In the genomic region with DNA sequence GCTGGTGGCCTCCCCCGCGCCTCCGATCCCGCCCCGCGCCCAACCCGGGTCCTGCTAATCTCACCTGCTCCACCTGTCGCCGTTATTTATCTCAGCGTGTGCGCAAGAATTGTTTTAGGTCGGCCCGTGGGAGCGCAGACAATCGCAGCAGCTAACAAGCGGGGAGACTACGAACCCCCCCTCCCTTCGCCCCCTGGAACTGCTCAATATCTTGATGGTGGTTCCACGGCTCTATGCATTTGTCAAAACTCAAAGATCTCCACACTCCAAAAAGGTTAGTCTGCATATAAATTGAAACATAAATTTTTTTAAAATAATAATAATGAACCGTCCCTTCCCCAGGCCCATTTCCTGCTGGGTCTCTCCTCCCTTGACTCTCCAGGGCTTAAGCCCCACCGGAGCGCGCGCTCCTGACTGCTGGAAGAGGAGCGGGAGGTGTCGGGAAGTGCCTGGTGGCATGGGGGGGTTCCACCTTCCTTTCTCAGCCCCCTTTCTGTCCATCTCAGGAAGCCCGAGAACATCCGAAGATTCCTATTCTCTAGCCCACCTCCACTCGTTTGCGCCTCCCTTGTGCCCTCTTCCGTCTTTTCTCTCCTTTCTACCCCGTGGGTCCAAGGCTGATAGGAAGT, we compare ENCODE assay signal across 8 cellular contexts. TPM values are rescaled to one million over a fixed set of nuclear protein-coding genes. Genes with fewer than 3 reads are reported as not detected.
DNase-seq lines count a peak whose midpoint lies in the region; ATAC-seq and TF ChIP-seq lines count a peak whose summit lies in the region.

No MANE protein-coding gene starts in this region.

- no peaks in the 10 kb centered on the region for H3K9me3 ChIP-seq in SU-DHL-6 (ENCODE audit: insufficient read depth, low read length)

- DNase-seq in NCI-H345 (lab: John Stamatoyannopoulos, UW) (peak; percentile 84), NCI-H345 treated with DMSO at 0.1 percent for 48 hours (lab: John Stamatoyannopoulos, UW; ENCODE audit: unreplicated experiment) (no peak), osteocyte (ENCODE audit: extremely low spot score, unreplicated experiment) (peak; percentile 83), NCI-H774 (lab: John Stamatoyannopoulos, UW) (no peak), HCEC 1CT (no peak)
- peak; percentile 77 for DNase-seq in effector CD4-positive, alpha-beta T cell

- H3K9me3 Mint-ChIP-seq in osteocyte (ENCODE audit: unreplicated experiment) = no peaks in the 10 kb centered on the region

- H3K4me2 ChIP-seq in SU-DHL-6 (ENCODE audit: low read depth, low read length, poor library complexity, severe bottlenecking) = peak overlapping the region; percentile 94

- peak overlapping the region; percentile 60 for H3K9ac ChIP-seq in SU-DHL-6 (ENCODE audit: low read length)

- H3K27ac ChIP-seq in SU-DHL-6 (ENCODE audit: low read depth, low read length) = no peak overlapping the region

- H3K9me2 ChIP-seq in SU-DHL-6 (replicated peaks; ENCODE audit: insufficient read depth, low read length) = no peaks in the 10 kb centered on the region

- H3K4me3 Mint-ChIP-seq in osteocyte (ENCODE audit: unreplicated experiment) = peak overlapping the region; percentile 94

- H3K27me3 Mint-ChIP-seq in osteocyte (ENCODE audit: unreplicated experiment) = no peaks in the 10 kb centered on the region

- no peak overlapping the region for H3K27ac Mint-ChIP-seq in osteocyte (ENCODE audit: unreplicated experiment)

- no peaks in the 10 kb centered on the region for H3K27me3 ChIP-seq in SU-DHL-6 (ENCODE audit: low read length)

- no peak for ATAC-seq in HG03521 (IDR thresholded peaks at IDR 0.05; ENCODE audit: unreplicated experiment)

- H3K36me3 Mint-ChIP-seq in osteocyte (ENCODE audit: unreplicated experiment) = no peaks in the 10 kb centered on the region

- no peaks in the 10 kb centered on the region for H4K20me1 ChIP-seq in SU-DHL-6 (ENCODE audit: low read depth, low read length)

- H3K36me3 ChIP-seq in SU-DHL-6 (ENCODE audit: low read length) = no peaks in the 10 kb centered on the region

- H2AFZ ChIP-seq in SU-DHL-6 (ENCODE audit: low read depth, low read length, severe bottlenecking) = peak overlapping the region; percentile 93

- H3F3A ChIP-seq in SU-DHL-6 (ENCODE audit: insufficient read depth) = no peaks in the 10 kb centered on the region

- peak overlapping the region; percentile 92 for H3K4me3 ChIP-seq in SU-DHL-6 (ENCODE audit: insufficient read depth, low read length, poor library complexity, severe bottlenecking)

- TF ChIP-seq CTCF in SU-DHL-6 (IDR thresholded peaks at IDR 0.05; ENCODE audit: insufficient read depth, low read length, poor library complexity, severe bottlenecking) (no peak), osteocyte (IDR thresholded peaks at IDR 0.05) (no peak)

- H3K4me1 Mint-ChIP-seq in osteocyte (ENCODE audit: unreplicated experiment) = peaks cover 30% of the 10 kb centered on the region

- H3K79me2 ChIP-seq in SU-DHL-6 (ENCODE audit: insufficient read depth, low read length) = no peaks in the 10 kb centered on the region

RNA-seq across cellular contexts. Expression of a gene that starts 1.6 kb away (rescaled TPM):
- total RNA-seq in osteocyte = 25.6 and 27.1 TPM in 2 replicates

Comparison
In these comparisons a context has a peak if more than half of its experiments do, and no peak if none do; other contexts are left out.
1. DNase-seq: peak in NCI-H345 (single experiment), effector CD4-positive, alpha-beta T cell (single experiment) and osteocyte (single experiment); none in NCI-H345 treated with DMSO at 0.1 percent for 48 hours (single experiment), NCI-H774 (single experiment) and HCEC 1CT (single experiment).